Comparison of ENCODE assay signal across 18 cellular contexts in genomic region chr11:96313163-96313562, GRCh38. TPM values are rescaled to one million over a fixed set of nuclear protein-coding genes. Genes with fewer than 3 reads are reported as not detected.
DNase-seq lines count a peak whose midpoint lies in the region; ATAC-seq and TF ChIP-seq lines count a peak whose summit lies in the region.
"Had no signal": no experiment of that assay in that cellular context is flagged by ENCODE, and none has a peak within 500 bp of the region (broad histone marks: within the 10 kb centered on the region; RNA-seq: fewer than 3 reads in every experiment).

No MANE protein-coding gene starts in this region.

- WGBS in suprapubic skin = 84% methylated on average over 6 of the region's 6 CpGs

- H3K4me3 Mint-ChIP-seq in Calu3 (ENCODE audit: low read depth, unreplicated experiment) (peak overlapping the region; percentile 54), nephron (no peak overlapping the region)
- H3K4me3 Mint-ChIP-seq in activated T-helper 17 cell treated with anti-CD3 and anti-CD28 coated beads, Interleukin-2, amount 50 U/mL, for 72 hours = no peak overlapping the region
- H3K4me3 Mint-ChIP-seq: activated B cell treated with CpG ODN at 0.5 μM for 24 hours had no signal

- no peaks in the 10 kb centered on the region for H3K9me3 ChIP-seq in suprapubic skin

- H3K36me3 ChIP-seq in suprapubic skin = no peaks in the 10 kb centered on the region

- no peak for TF ChIP-seq POLR2A in suprapubic skin (IDR thresholded peaks at IDR 0.05)

- TF ChIP-seq CTCF in Calu3 (IDR thresholded peaks at IDR 0.05; ENCODE audit: unreplicated experiment) (no peak), nephron (IDR thresholded peaks at IDR 0.05; ENCODE audit: unreplicated experiment in 3 of 3) (no peak), suprapubic skin (IDR thresholded peaks at IDR 0.05) (no peak)

- H3K36me3 Mint-ChIP-seq in Calu3 (ENCODE audit: insufficient read depth, unreplicated experiment) (peaks cover 20% of the 10 kb centered on the region), nephron (ENCODE audit: low read depth) (peaks cover 9% of the 10 kb centered on the region)
- peaks cover 14% of the 10 kb centered on the region for H3K36me3 Mint-ChIP-seq in activated T-helper 17 cell treated with anti-CD3 and anti-CD28 coated beads, Interleukin-2, amount 50 U/mL, for 72 hours (ENCODE audit: low read depth)

- no peak overlapping the region for H3K27ac ChIP-seq in suprapubic skin
- H3K27ac ChIP-seq: C4-2B had no signal

- intact Hi-C loops in Calu3 (cut with micrococcal nuclease; ENCODE audit: unreplicated experiment) = loop anchor here (5.0 kb wide), 1 partner anchor 36 kb away; no protein-coding TSS in a partner anchor

- H3K4me1 ChIP-seq in suprapubic skin = peaks cover 79% of the 10 kb centered on the region

- CTCF ChIA-PET in Calu3 (lab: Charles Lee) = no interaction called here

- H3K27ac Mint-ChIP-seq in Calu3 (ENCODE audit: unreplicated experiment) = peak overlapping the region; percentile 97
- H3K27ac Mint-ChIP-seq in activated T-helper 17 cell treated with anti-CD3 and anti-CD28 coated beads, Interleukin-2, amount 50 U/mL, for 72 hours = peak overlapping the region; percentile 82
- H3K27ac Mint-ChIP-seq in nephron = peak overlapping the region in 2 of 3 experiments; percentile 48 to 79
- H3K27ac Mint-ChIP-seq: activated B cell treated with CpG ODN at 0.5 μM for 24 hours had no signal

- no peaks in the 10 kb centered on the region for H3K27me3 ChIP-seq in suprapubic skin

- TF ChIP-seq EP300 in suprapubic skin (IDR thresholded peaks at IDR 0.05) = no peak

- BruUV-seq in Calu3 (replicated peaks; lab: Mats Ljungman, UMichigan) = no TSS peak

- H3K9me3 Mint-ChIP-seq in Calu3 (ENCODE audit: low read depth, unreplicated experiment) (no peaks in the 10 kb centered on the region), nephron (no peaks in the 10 kb centered on the region)
- no peaks in the 10 kb centered on the region for H3K9me3 Mint-ChIP-seq in activated T-helper 17 cell treated with anti-CD3 and anti-CD28 coated beads, Interleukin-2, amount 50 U/mL, for 72 hours
- H3K9me3 Mint-ChIP-seq: activated B cell treated with CpG ODN at 0.5 μM for 24 hours, naive B cell had no signal

- H3K27me3 Mint-ChIP-seq in Calu3 (ENCODE audit: unreplicated experiment) = no peaks in the 10 kb centered on the region
- no peaks in the 10 kb centered on the region for H3K27me3 Mint-ChIP-seq in activated T-helper 17 cell treated with anti-CD3 and anti-CD28 coated beads, Interleukin-2, amount 50 U/mL, for 72 hours
- no peaks in the 10 kb centered on the region for H3K27me3 Mint-ChIP-seq in nephron (ENCODE audit: low read depth)
- H3K27me3 Mint-ChIP-seq: activated B cell treated with CpG ODN at 0.5 μM for 24 hours, naive B cell had no signal

- H3K4me1 Mint-ChIP-seq in Calu3 (ENCODE audit: low read depth, unreplicated experiment) (peaks cover 76% of the 10 kb centered on the region), nephron (peaks cover 80% of the 10 kb centered on the region)
- peaks cover 46% of the 10 kb centered on the region for H3K4me1 Mint-ChIP-seq in activated T-helper 17 cell treated with anti-CD3 and anti-CD28 coated beads, Interleukin-2, amount 50 U/mL, for 72 hours

- peak; percentile 14 to 28 for DNase-seq in NCI-H526 (lab: John Stamatoyannopoulos, UW)
- no peak for DNase-seq in NCI-H526 treated with DMSO at 0.1 percent for 48 hours (lab: John Stamatoyannopoulos, UW)
- no peak for DNase-seq in Calu3
- no peak for DNase-seq in stimulated activated CD4-positive, alpha-beta T cell treated with anti-CD3 and anti-CD28 coated beads, Interleukin-2, amount 100 ng/mL, for 48 hours
- no peak for DNase-seq in hypothalamus (lab: John Stamatoyannopoulos, UW)
- DNase-seq in suprapubic skin (ENCODE audit: low spot score in 2 of 2) = no peak
- DNase-seq: activated B cell treated with CpG ODN at 0.5 μM for 24 hours; activated naive CD4-positive, alpha-beta T cell treated with anti-CD3 and anti-CD28 coated beads, Interleukin-2, amount 50 U/mL, for 16 hours; naive B cell; NCI-H146; NCI-H510A; right cardiac atrium; SW 1271 had no signal

- ATAC-seq in activated T-helper 17 cell treated with anti-CD3 and anti-CD28 coated beads, Interleukin-2, amount 50 U/mL, for 72 hours (replicated peaks) = no peak
- ATAC-seq: left lobe of liver, Panc1, right cardiac atrium had no signal

- H3K4me3 ChIP-seq in suprapubic skin = no peak overlapping the region

RNA-seq across cellular contexts. Expression of gene MAML2, which starts 29.8 kb away (rescaled TPM):
- total RNA-seq in Calu3 (2022) = 16.7 and 22.7 TPM in 2 replicates
- total RNA-seq in activated T-helper 17 cell treated with anti-CD3 and anti-CD28 coated beads, Interleukin-2, amount 50 U/mL, for 72 hours = 10 to 100 TPM; 11.2 to 17.4 TPM
- 10 to 100 TPM; 24.9 to 44.4 (median 30.9) TPM for total RNA-seq in suprapubic skin

Comparison
In these comparisons a context has a peak if more than half of its experiments do, and no peak if none do; other contexts are left out.
1. DNase-seq: peak in NCI-H526 (2 of 2); none in NCI-H526 treated with DMSO at 0.1 percent for 48 hours (single experiment), Calu3 (single experiment), stimulated activated CD4-positive, alpha-beta T cell treated with anti-CD3 and anti-CD28 coated beads, Interleukin-2, amount 100 ng/mL, for 48 hours (0 of 2), hypothalamus (0 of 51) and suprapubic skin (0 of 2).
2. Peak in every context shown above with its lines, with median percentiles within 50 percentile points of each other: H3K27ac Mint-ChIP-seq.